In genomic region chr5:174735498-174736350, GRCh38 we compare ENCODE assay signal across 10 cellular contexts. TPM values are rescaled to one million over a fixed set of nuclear protein-coding genes. Genes with fewer than 3 reads are reported as not detected.
DNase-seq lines count a peak whose midpoint lies in the region; ATAC-seq and TF ChIP-seq lines count a peak whose summit lies in the region.
"Had no signal": no experiment of that assay in that cellular context is flagged by ENCODE, and none has a peak within 500 bp of the region (broad histone marks: within the 10 kb centered on the region; RNA-seq: fewer than 3 reads in every experiment).

No MANE protein-coding gene starts in this region.

- BruUV-seq in Panc1 (replicated peaks; lab: Mats Ljungman, UMichigan), result no TSS peak

- H3K36me3 ChIP-seq in GM23338 (ENCODE audit: insufficient read depth) (no peaks in the 10 kb centered on the region), Panc1 (ENCODE audit: control insufficient read depth, insufficient read depth, low read length) (no peaks in the 10 kb centered on the region)

- POLR2A ChIA-PET in Panc1 (lab: Charles Lee), result no interaction called here

- H3K9me2 ChIP-seq in GM23338 (ENCODE audit: insufficient read depth), result no peaks in the 10 kb centered on the region

- peaks cover 58% of the 10 kb centered on the region for H3K4me1 ChIP-seq in GM23338 (ENCODE audit: insufficient read depth)
- peaks cover 20% of the 10 kb centered on the region for H3K4me1 ChIP-seq in Panc1 (ENCODE audit: control insufficient read depth, insufficient read depth, low read length)

- H3K9me3 Mint-ChIP-seq in GM23338, result no peaks in the 10 kb centered on the region; the same call in 2 of the 3 replicates

- H3K4me3 ChIP-seq in GM23338 (peak overlapping the region; percentile 72), Panc1 (ENCODE audit: low read depth in 2 of 2, low read length in 2 of 2) (peak overlapping the region; percentile 52 to 89)

- peaks cover 82% of the 10 kb centered on the region for H3K27me3 ChIP-seq in GM23338 (ENCODE audit: insufficient read depth)
- peaks cover 3% of the 10 kb centered on the region; the same call in 1 of the 2 replicates for H3K27me3 ChIP-seq in Panc1 (ENCODE audit: control insufficient read depth, insufficient read depth, low read length)

- in situ Hi-C loops in Panc1 (cut with HindIII; ENCODE audit: low pct_unique_long_range_greater_than_20kb, low sequenced_read_pairs), result no loop called here

- CTCF ChIA-PET in Panc1 (lab: Charles Lee), result interaction anchor here (0.6 to 1.5 kb wide), 4 partner anchors 39 to 530 kb away, joined by 3 to 5 read pairs (median 4); no protein-coding TSS in a partner anchor

- peak overlapping the region; percentile 66; the same call in 1 of the 2 replicates for H2AFZ ChIP-seq in GM23338

- no peak overlapping the region for H3K27ac Mint-ChIP-seq in GM23338

- no peaks in the 10 kb centered on the region for H3K9me3 ChIP-seq in Panc1 (ENCODE audit: control insufficient read depth, insufficient read depth, low read depth, low read length)

- DNase-seq in GM23338 (ENCODE audit: low spot score) (peak; percentile 76), Panc1 (ENCODE audit: low read depth, low spot score) (no peak), fibroblast of peridontal ligament (ENCODE audit: extremely low read depth) (peak; percentile 14), renal cortical epithelial cell (ENCODE audit: low read depth) (peak; percentile 3), T-helper 1 cell (no peak)
- DNase-seq in activated CD4-positive, CD25-positive, alpha-beta regulatory T cell (lab: John Stamatoyannopoulos, UW), result no peak
- DNase-seq: activated gamma-delta T cell treated with Interleukin-2 at 50 U/mL for 16 hours; stimulated activated naive CD8-positive, alpha-beta T cell treated with anti-CD3 and anti-CD28 coated beads, Interleukin-15, Interleukin-2, amounts not matched to agents 100 U/mL and 50 U/mL, for 24 hours had no signal

- H3K27ac ChIP-seq in GM23338 (ENCODE audit: low read depth) (no peak overlapping the region), Panc1 (ENCODE audit: low read length) (no peak overlapping the region)

- no peaks in the 10 kb centered on the region for H3K79me2 ChIP-seq in GM23338 (replicated peaks; ENCODE audit: insufficient read depth)

- H3K4me1 Mint-ChIP-seq in GM23338, result peaks cover 55% of the 10 kb centered on the region

- peak overlapping the region; percentile 77 for H3K4me3 Mint-ChIP-seq in GM23338

- H3F3A ChIP-seq in GM23338 (replicated peaks; ENCODE audit: low read depth), result peaks cover 6% of the 10 kb centered on the region

- peaks cover 24% of the 10 kb centered on the region for H4K20me1 ChIP-seq in GM23338 (replicated peaks; ENCODE audit: insufficient read depth)

- ATAC-seq in GM23338 (peak; percentile 45), Panc1 (peak; percentile 93), HG03097 (IDR thresholded peaks at IDR 0.05; ENCODE audit: low FRiP score, unreplicated experiment) (no peak), HG02870 (IDR thresholded peaks at IDR 0.05; ENCODE audit: unreplicated experiment) (no peak)
- ATAC-seq: stimulated activated naive CD8-positive, alpha-beta T cell treated with anti-CD3 and anti-CD28 coated beads, Interleukin-15, Interleukin-2, amounts not matched to agents 100 U/mL and 50 U/mL, for 24 hours had no signal

- H3K27me3 Mint-ChIP-seq in GM23338 (ENCODE audit: insufficient read depth, low read depth, poor library complexity), result peaks cover 69% of the 10 kb centered on the region

- no peaks in the 10 kb centered on the region; the same call in 2 of the 3 replicates for H3K36me3 Mint-ChIP-seq in GM23338 (ENCODE audit: low read depth)

- peak; percentile 74 to 88 for TF ChIP-seq CTCF in GM23338 (conservative IDR thresholded peaks at IDR 0.05; ENCODE audit: low read depth in 2 of 2)
- TF ChIP-seq CTCF in Panc1 (IDR thresholded peaks at IDR 0.05), result peak; percentile 87

- intact Hi-C loops in Panc1 (cut with micrococcal nuclease; ENCODE audit: unreplicated experiment), result loop anchor here (1.0 kb wide), 1 partner anchor 316 kb away; no protein-coding TSS in a partner anchor

- H3K4me2 ChIP-seq in GM23338, result peak overlapping the region; percentile 93

TF ChIP-seq in GM23338, 12 proteins besides CTCF, POLR2A, EP300 and RAD21 (continues in another document):
- TF ChIP-seq ZNF331 (CRISPR knock-in tag; IDR thresholded peaks at IDR 0.05; ENCODE audit: low read depth) (no peak), ZNF462 (CRISPR knock-in tag; IDR thresholded peaks at IDR 0.05) (no peak), ETS1 (IDR thresholded peaks at IDR 0.05) (no peak), EZH2phosphoT487 (IDR thresholded peaks at IDR 0.05; ENCODE audit: unreplicated experiment) (no peak), EZH2 (IDR thresholded peaks at IDR 0.05; ENCODE audit: low read depth, unreplicated experiment) (no peak), POLR2AphosphoS5 (IDR thresholded peaks at IDR 0.05; ENCODE audit: low read depth) (no peak), JUNB (IDR thresholded peaks at IDR 0.05; ENCODE audit: unreplicated experiment) (no peak), CREB1 (CRISPR knock-in tag; IDR thresholded peaks at IDR 0.05; ENCODE audit: low read depth) (no peak)

RNA-seq across cellular contexts. Expression of gene MSX2, which starts 11.3 kb away (rescaled TPM):
- 0.17 and 0.62 TPM in 2 replicates for total RNA-seq in GM23338 (2014; rRNA removed; shearing (Covaris generic))
- polyA plus RNA-seq in GM23338 (2016; fragmentation: Nextera tagmentation; extraction: Ambion mirVana), result 0.37 and 0.47 TPM in 2 replicates
- total RNA-seq in Panc1 (2021; ENCODE audit: unreplicated experiment) (8.5 TPM), renal cortical epithelial cell (0.69 and 1.1 TPM in 2 replicates)
- 9.8 TPM for polyA plus RNA-seq in Panc1 (2012; ENCODE audit: insufficient read length)

Comparison
In these comparisons a context has a peak if more than half of its experiments do, and no peak if none do; other contexts are left out.
1. ATAC-seq: peak in GM23338 (single experiment) and Panc1 (single experiment); none in HG03097 (single experiment) and HG02870 (single experiment).
2. DNase-seq: peak in GM23338 (single experiment), fibroblast of peridontal ligament (single experiment) and renal cortical epithelial cell (single experiment); none in Panc1 (single experiment), activated CD4-positive, CD25-positive, alpha-beta regulatory T cell (0 of 4) and T-helper 1 cell (0 of 5).